In the genomic region with DNA sequence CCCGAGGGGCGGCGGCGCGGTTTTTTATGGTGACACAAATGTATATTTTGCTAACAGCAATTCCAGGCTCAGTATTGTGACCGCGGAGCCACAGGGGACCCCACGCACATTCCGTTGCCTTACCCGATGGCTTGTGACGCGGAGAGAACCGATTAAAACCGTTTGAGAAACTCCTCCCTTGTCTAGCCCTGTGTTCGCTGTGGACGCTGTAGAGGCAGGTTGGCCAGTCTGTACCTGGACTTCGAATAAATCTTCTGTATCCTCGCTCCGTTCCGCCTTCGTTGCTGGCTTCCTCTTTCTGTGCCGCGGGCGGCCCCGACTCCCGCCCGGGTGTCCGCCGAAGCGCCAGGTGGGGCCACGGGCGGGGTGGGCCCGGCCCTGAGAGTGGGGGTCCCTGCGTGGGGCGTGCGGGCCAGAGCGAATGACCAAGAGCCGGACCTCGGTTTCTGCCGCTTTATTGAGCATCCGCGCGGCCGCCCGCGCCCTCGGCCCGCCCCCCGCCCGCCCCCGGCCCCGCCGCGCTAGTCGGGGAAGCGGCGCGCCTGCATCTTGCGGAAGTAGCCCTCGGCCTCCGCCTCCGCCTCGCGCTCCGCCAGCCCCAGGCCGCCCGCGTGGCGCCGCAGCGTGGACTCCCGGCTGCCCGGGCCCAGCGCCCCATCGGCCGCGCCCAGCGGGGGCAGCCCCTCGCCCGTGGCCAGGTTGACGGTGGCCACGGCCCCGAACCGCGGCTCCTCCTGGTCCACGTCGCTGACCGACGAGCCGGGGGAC, we compare ENCODE assay signal across 22 cellular contexts. TPM values are rescaled to one million over a fixed set of nuclear protein-coding genes. Genes with fewer than 3 reads are reported as not detected.
A peak's percentile ranks its signal among the peaks of the same experiment; 100 is the strongest.
DNase-seq lines count a peak whose midpoint lies in the region; ATAC-seq and TF ChIP-seq lines count a peak whose summit lies in the region.
"Had no signal": no experiment of that assay in that cellular context is flagged by ENCODE, and none has a peak within 500 bp of the region (broad histone marks: within the 10 kb centered on the region; RNA-seq: fewer than 3 reads in every experiment).

No MANE protein-coding gene starts in this region.

- TF ChIP-seq CTCF in WTC11 (IDR thresholded peaks at IDR 0.05) (no peak), BE2C (IDR thresholded peaks at IDR 0.05; ENCODE audit: low read depth, low read length) (no peak)

- no peaks in the 10 kb centered on the region for H3K27me3 Mint-ChIP-seq in stimulated activated naive CD8-positive, alpha-beta T cell treated with anti-CD3 and anti-CD28 coated beads, Interleukin-15, amount 100 ng/mL, for 72 hours
- no peaks in the 10 kb centered on the region for H3K27me3 Mint-ChIP-seq in WTC11 (ENCODE audit: low read depth)
- no peaks in the 10 kb centered on the region for H3K27me3 Mint-ChIP-seq in activated T-helper 1 cell treated with anti-CD3 and anti-CD28 coated beads, Interleukin-12 subunit alpha, Interleukin-12 subunit beta, Interleukin-2, Interleukin-4 antibody, amounts not matched to agents 30 ng/mL and 10 ng/mL and 1 ng/mL, durations not matched to agents 14 hours and 24 hours and 36 hours (ENCODE audit: insufficient read depth)

- H3K36me3 ChIP-seq in BE2C, result peaks cover 74% of the 10 kb centered on the region
- H3K36me3 ChIP-seq: uterus had no signal

- H3K36me3 Mint-ChIP-seq in WTC11, result peaks cover 41% of the 10 kb centered on the region
- H3K36me3 Mint-ChIP-seq in activated T-helper 1 cell treated with anti-CD3 and anti-CD28 coated beads, Interleukin-12 subunit alpha, Interleukin-12 subunit beta, Interleukin-2, Interleukin-4 antibody, amounts not matched to agents 30 ng/mL and 10 ng/mL and 1 ng/mL, durations not matched to agents 14 hours and 24 hours and 36 hours (ENCODE audit: low read depth), result peaks cover 38% of the 10 kb centered on the region

- no peak overlapping the region for H3K4me3 Mint-ChIP-seq in stimulated activated naive CD8-positive, alpha-beta T cell treated with anti-CD3 and anti-CD28 coated beads, Interleukin-15, amount 100 ng/mL, for 72 hours
- no peak overlapping the region for H3K4me3 Mint-ChIP-seq in WTC11
- H3K4me3 Mint-ChIP-seq in activated T-helper 1 cell treated with anti-CD3 and anti-CD28 coated beads, Interleukin-12 subunit alpha, Interleukin-12 subunit beta, Interleukin-2, Interleukin-4 antibody, amounts not matched to agents 30 ng/mL and 10 ng/mL and 1 ng/mL, durations not matched to agents 14 hours and 24 hours and 36 hours, result no peak overlapping the region
- H3K4me3 Mint-ChIP-seq: T-helper 1 cell treated with Interleukin-12 subunit alpha and Interleukin-12 subunit beta and Interleukin-4 antibody, amounts not matched to agents 30 μg/mL and 1 μg/mL, for 36 hours had no signal

- CTCF ChIA-PET in WTC11 (lab: Charles Lee), result no interaction called here

- no peaks in the 10 kb centered on the region for H3K4me1 ChIP-seq in BE2C
- H3K4me1 ChIP-seq: gastrocnemius medialis, uterus had no signal

- peaks cover 9 to 22% of the 10 kb centered on the region in 2 donors for H3K9me3 Mint-ChIP-seq in stimulated activated naive CD8-positive, alpha-beta T cell treated with anti-CD3 and anti-CD28 coated beads, Interleukin-15, amount 100 ng/mL, for 72 hours
- peaks cover 5% of the 10 kb centered on the region for H3K9me3 Mint-ChIP-seq in WTC11
- H3K9me3 Mint-ChIP-seq in activated T-helper 1 cell treated with anti-CD3 and anti-CD28 coated beads, Interleukin-12 subunit alpha, Interleukin-12 subunit beta, Interleukin-2, Interleukin-4 antibody, amounts not matched to agents 30 ng/mL and 10 ng/mL and 1 ng/mL, durations not matched to agents 14 hours and 24 hours and 36 hours, result peaks cover 4% of the 10 kb centered on the region

- H3K9me3 ChIP-seq in BE2C, result no peaks in the 10 kb centered on the region
- H3K9me3 ChIP-seq: gastrocnemius medialis, left ventricle myocardium inferior, uterus had no signal

- no peak overlapping the region for H3K4me3 ChIP-seq in BE2C (ENCODE audit: low read depth, low read length)
- H3K4me3 ChIP-seq: gastrocnemius medialis, left ventricle myocardium inferior, uterus had no signal

- POLR2A ChIA-PET in WTC11 (lab: Charles Lee), result interaction anchor here (1.5 kb wide), 1 partner anchor 13 kb away, joined by 4 read pairs; no protein-coding TSS in a partner anchor

- intact Hi-C loops in activated T-helper 1 cell treated with anti-CD3 and anti-CD28 coated beads, Interleukin-12 subunit alpha, Interleukin-12 subunit beta, Interleukin-2, Interleukin-4 antibody, amounts not matched to agents 30 ng/mL and 10 ng/mL and 1 ng/mL, durations not matched to agents 14 hours and 24 hours and 36 hours (cut with micrococcal nuclease), result no loop called here

- no peak for DNase-seq in stimulated activated naive CD8-positive, alpha-beta T cell treated with anti-CD3 and anti-CD28 coated beads, Interleukin-15, amount 100 ng/mL, for 72 hours
- DNase-seq in stimulated activated naive CD8-positive, alpha-beta T cell treated with anti-CD3 and anti-CD28 coated beads, Interleukin-15, Interleukin-2, amounts not matched to agents 100 U/mL and 50 U/mL, for 24 hours, result no peak
- DNase-seq in WTC11 (ENCODE audit: low spot score), result no peak
- DNase-seq in activated T-helper 1 cell treated with anti-CD3 and anti-CD28 coated beads, Interleukin-12 subunit alpha, Interleukin-12 subunit beta, Interleukin-2, Interleukin-4 antibody, amounts not matched to agents 30 ng/mL and 10 ng/mL and 1 ng/mL, durations not matched to agents 14 hours and 24 hours and 36 hours (ENCODE audit: low spot score), result no peak
- DNase-seq in BE2C, result no peak
- DNase-seq: activated CD8-positive, alpha-beta memory T cell treated with anti-CD3 and anti-CD28 coated beads for 24 hours; gastrocnemius medialis; left ventricle myocardium inferior; NCI-H187; NCI-H446; uterus had no signal

- H3K4me1 Mint-ChIP-seq in stimulated activated naive CD8-positive, alpha-beta T cell treated with anti-CD3 and anti-CD28 coated beads, Interleukin-15, amount 100 ng/mL, for 72 hours, result peaks cover 13% of the 10 kb centered on the region
- H3K4me1 Mint-ChIP-seq in WTC11, result no peaks in the 10 kb centered on the region
- peaks cover 6% of the 10 kb centered on the region for H3K4me1 Mint-ChIP-seq in activated T-helper 1 cell treated with anti-CD3 and anti-CD28 coated beads, Interleukin-12 subunit alpha, Interleukin-12 subunit beta, Interleukin-2, Interleukin-4 antibody, amounts not matched to agents 30 ng/mL and 10 ng/mL and 1 ng/mL, durations not matched to agents 14 hours and 24 hours and 36 hours (ENCODE audit: low read depth)

- no peak overlapping the region for H3K27ac Mint-ChIP-seq in stimulated activated naive CD8-positive, alpha-beta T cell treated with anti-CD3 and anti-CD28 coated beads, Interleukin-15, amount 100 ng/mL, for 72 hours
- no peak overlapping the region for H3K27ac Mint-ChIP-seq in WTC11
- no peak overlapping the region for H3K27ac Mint-ChIP-seq in activated T-helper 1 cell treated with anti-CD3 and anti-CD28 coated beads, Interleukin-12 subunit alpha, Interleukin-12 subunit beta, Interleukin-2, Interleukin-4 antibody, amounts not matched to agents 30 ng/mL and 10 ng/mL and 1 ng/mL, durations not matched to agents 14 hours and 24 hours and 36 hours
- H3K27ac Mint-ChIP-seq: activated T-helper 2 cell treated with anti-CD3 and anti-CD28 coated beads, Interferon-gamma antibody, Interleukin-2, Interleukin-4, amounts not matched to agents 10 μg/mL and 5 μg/mL and 100 μg/mL, durations not matched to agents 14 hours and 24 hours and 36 hours; T-helper 1 cell treated with Interleukin-12 subunit alpha and Interleukin-12 subunit beta and Interleukin-4 antibody, amounts not matched to agents 30 μg/mL and 1 μg/mL, for 36 hours had no signal

- peak; percentile 27 for ATAC-seq in stimulated activated naive CD8-positive, alpha-beta T cell treated with anti-CD3 and anti-CD28 coated beads, Interleukin-15, amount 100 ng/mL, for 72 hours
- no peak for ATAC-seq in stimulated activated naive CD8-positive, alpha-beta T cell treated with anti-CD3 and anti-CD28 coated beads, Interleukin-15, Interleukin-2, amounts not matched to agents 100 U/mL and 50 U/mL, for 24 hours
- ATAC-seq in WTC11 (peak; percentile 3), GM21528 (IDR thresholded peaks at IDR 0.05; ENCODE audit: low FRiP score, unreplicated experiment) (no peak)
- ATAC-seq: gastrocnemius medialis, sciatic nerve had no signal

- H3K27me3 ChIP-seq in BE2C, result no peaks in the 10 kb centered on the region
- H3K27me3 ChIP-seq: gastrocnemius medialis, uterus had no signal

TF ChIP-seq in WTC11, 78 proteins besides CTCF, POLR2A, EP300 and RAD21 (continues in another document):
- TF ChIP-seq ZNF121 (CRISPR knock-in tag; IDR thresholded peaks at IDR 0.05), result no peak

RNA-seq across cellular contexts. Expression of a gene that starts 9.5 kb away (rescaled TPM):
- total RNA-seq in WTC11 (2021), result 60.6 to 86.8 TPM (median 83.9 TPM) in 3 replicates
- not detected in 2 replicates for total RNA-seq in activated T-helper 1 cell treated with anti-CD3 and anti-CD28 coated beads, Interleukin-12 subunit alpha, Interleukin-12 subunit beta, Interleukin-2, Interleukin-4 antibody, amounts not matched to agents 30 ng/mL and 10 ng/mL and 1 ng/mL, durations not matched to agents 14 hours and 24 hours and 36 hours
- polyA plus RNA-seq in BE2C (2012; ENCODE audit: insufficient read depth, insufficient read length, low read depth), result 0.60 TPM
- total RNA-seq: activated T-helper 2 cell treated with anti-CD3 and anti-CD28 coated beads, Interferon-gamma antibody, Interleukin-2, Interleukin-4, amounts not matched to agents 10 μg/mL and 5 μg/mL and 100 μg/mL, durations not matched to agents 14 hours and 24 hours and 36 hours; bronchial epithelial cell; gastrocnemius medialis; left ventricle myocardium inferior; MCF 10A; omental fat pad; sciatic nerve had no signal

RNA-seq across cellular contexts. Expression of a gene that starts 15.0 kb away (rescaled TPM):
- total RNA-seq in WTC11 (2021), result 663 to 692 TPM (median 680 TPM) in 3 replicates
- total RNA-seq in activated T-helper 1 cell treated with anti-CD3 and anti-CD28 coated beads, Interleukin-12 subunit alpha, Interleukin-12 subunit beta, Interleukin-2, Interleukin-4 antibody, amounts not matched to agents 30 ng/mL and 10 ng/mL and 1 ng/mL, durations not matched to agents 14 hours and 24 hours and 36 hours, result 735 and 829 TPM in 2 replicates
- polyA plus RNA-seq in BE2C (2012; ENCODE audit: insufficient read depth, insufficient read length, low read depth), result 838 TPM

RNA-seq across cellular contexts. Expression of a gene that starts 15.4 kb away (rescaled TPM):
- total RNA-seq in WTC11 (2021), result 1.2 to 3.3 TPM (median 2.5 TPM) in 3 replicates
- not detected in 2 replicates for total RNA-seq in activated T-helper 1 cell treated with anti-CD3 and anti-CD28 coated beads, Interleukin-12 subunit alpha, Interleukin-12 subunit beta, Interleukin-2, Interleukin-4 antibody, amounts not matched to agents 30 ng/mL and 10 ng/mL and 1 ng/mL, durations not matched to agents 14 hours and 24 hours and 36 hours
- polyA plus RNA-seq in BE2C (2012; ENCODE audit: insufficient read depth, insufficient read length, low read depth), result not detected
- total RNA-seq: activated T-helper 2 cell treated with anti-CD3 and anti-CD28 coated beads, Interferon-gamma antibody, Interleukin-2, Interleukin-4, amounts not matched to agents 10 μg/mL and 5 μg/mL and 100 μg/mL, durations not matched to agents 14 hours and 24 hours and 36 hours; bronchial epithelial cell; dermis microvascular lymphatic vessel endothelial cell; epithelial cell of proximal tubule; gastrocnemius medialis; left ventricle myocardium inferior; MCF 10A; mucosa of gallbladder had no signal

RNA-seq across cellular contexts. Expression of a gene that starts 28.6 kb away (rescaled TPM):
- 0.53 to 0.82 TPM (median 0.61 TPM) in 3 replicates for total RNA-seq in WTC11 (2021)
- total RNA-seq in activated T-helper 1 cell treated with anti-CD3 and anti-CD28 coated beads, Interleukin-12 subunit alpha, Interleukin-12 subunit beta, Interleukin-2, Interleukin-4 antibody, amounts not matched to agents 30 ng/mL and 10 ng/mL and 1 ng/mL, durations not matched to agents 14 hours and 24 hours and 36 hours, result not detected in 2 replicates
- not detected for polyA plus RNA-seq in BE2C (2012; ENCODE audit: insufficient read depth, insufficient read length, low read depth)
- total RNA-seq: activated T-helper 2 cell treated with anti-CD3 and anti-CD28 coated beads, Interferon-gamma antibody, Interleukin-2, Interleukin-4, amounts not matched to agents 10 μg/mL and 5 μg/mL and 100 μg/mL, durations not matched to agents 14 hours and 24 hours and 36 hours; bronchial epithelial cell; dermis microvascular lymphatic vessel endothelial cell; epithelial cell of proximal tubule; left ventricle myocardium inferior; MCF 10A; mucosa of gallbladder; omental fat pad had no signal
- polyA plus RNA-seq: AG04450 had no signal

RNA-seq across cellular contexts. Expression of a gene that starts 39.9 kb away (rescaled TPM):
- total RNA-seq in WTC11 (2021), result not detected in 3 replicates
- total RNA-seq in activated T-helper 1 cell treated with anti-CD3 and anti-CD28 coated beads, Interleukin-12 subunit alpha, Interleukin-12 subunit beta, Interleukin-2, Interleukin-4 antibody, amounts not matched to agents 30 ng/mL and 10 ng/mL and 1 ng/mL, durations not matched to agents 14 hours and 24 hours and 36 hours, result not detected in 2 replicates
- polyA plus RNA-seq in BE2C (2012; ENCODE audit: insufficient read depth, insufficient read length, low read depth), result not detected
- total RNA-seq: activated T-helper 2 cell treated with anti-CD3 and anti-CD28 coated beads, Interferon-gamma antibody, Interleukin-2, Interleukin-4, amounts not matched to agents 10 μg/mL and 5 μg/mL and 100 μg/mL, durations not matched to agents 14 hours and 24 hours and 36 hours; bronchial epithelial cell; dermis microvascular lymphatic vessel endothelial cell; epithelial cell of proximal tubule; MCF 10A; mucosa of gallbladder had no signal
- polyA plus RNA-seq: AG04450 had no signal

Comparison
In these comparisons a context has a peak if more than half of its experiments do, and no peak if none do; other contexts are left out.
1. ATAC-seq: peak in stimulated activated naive CD8-positive, alpha-beta T cell treated with anti-CD3 and anti-CD28 coated beads, Interleukin-15, amount 100 ng/mL, for 72 hours (single experiment) and WTC11 (single experiment); none in stimulated activated naive CD8-positive, alpha-beta T cell treated with anti-CD3 and anti-CD28 coated beads, Interleukin-15, Interleukin-2, amounts not matched to agents 100 U/mL and 50 U/mL, for 24 hours (single experiment) and GM21528 (single experiment).
2. RNA of a gene that starts 9.5 kb away (total RNA-seq): 60.6 to 86.8 TPM in WTC11; not detected in activated T-helper 1 cell treated with anti-CD3 and anti-CD28 coated beads, Interleukin-12 subunit alpha, Interleukin-12 subunit beta, Interleukin-2, Interleukin-4 antibody, amounts not matched to agents 30 ng/mL and 10 ng/mL and 1 ng/mL, durations not matched to agents 14 hours and 24 hours and 36 hours; every median in the first group is over 10 times any median in the second.